In the genomic region with DNA sequence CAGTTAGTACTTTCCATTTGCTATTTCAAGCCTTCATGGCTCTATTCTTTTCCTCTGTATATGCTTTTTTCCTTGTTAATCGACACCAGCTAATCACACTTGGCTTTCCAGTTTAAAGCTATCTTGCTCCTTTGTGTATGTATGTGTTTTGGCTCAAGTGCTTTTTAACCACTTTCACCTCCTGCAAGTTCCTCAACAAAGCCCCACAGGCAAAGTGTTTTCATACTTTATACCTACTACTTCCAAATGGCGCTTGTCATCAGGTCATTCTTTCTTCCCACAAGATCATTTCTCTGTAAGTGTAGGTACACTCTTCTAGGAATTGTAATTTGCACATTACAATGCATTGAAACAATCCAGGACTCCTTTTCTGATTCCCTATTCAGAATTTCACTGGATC, we compare ENCODE assay signal across 29 cellular contexts.
"Had no signal": no experiment of that assay in that cellular context is flagged by ENCODE, and none has a peak within 500 bp of the region (broad histone marks: within the 10 kb centered on the region; RNA-seq: fewer than 3 reads in every experiment).

No MANE protein-coding gene starts in this region.

- H3K9ac ChIP-seq: neural progenitor cell had no signal

- H3K4me1 ChIP-seq: left lung, lower lobe of right lung, thyroid gland had no signal

- H3K36me3 ChIP-seq: left lung, lower lobe of right lung, neural progenitor cell, right atrium auricular region, stomach, thyroid gland had no signal

- H3K27ac ChIP-seq: left lung, lower lobe of right lung, neural progenitor cell, stomach, thyroid gland had no signal

- H3K27me3 ChIP-seq: left lung, neural progenitor cell, right atrium auricular region, stomach, thyroid gland had no signal

- ATAC-seq: left lung; lower lobe of right lung; natural killer cell; stimulated activated naive B cell treated with anti-CD40 and anti-IgM and Interleukin-4, amounts not matched to agents 10 μg/mL and 1 μg/mL and 100 μg/mL, for 72 hours; T-helper 17 cell had no signal

- H3K4me2 ChIP-seq: neural progenitor cell had no signal

- H3K9me3 ChIP-seq: left lung, lower lobe of right lung, right atrium auricular region, stomach, thyroid gland had no signal

- H3K4me3 ChIP-seq: left lung, lower lobe of right lung, neural progenitor cell, right atrium auricular region, stomach, thyroid gland had no signal

- FAIRE-seq: astrocyte, bronchial epithelial cell, colon, endometrium, frontal cortex, islet of Langerhans had no signal

- DNase-seq: activated CD4-positive, alpha-beta memory T cell treated with anti-CD3 and anti-CD28 coated beads for 36 hours; activated CD4-positive, alpha-beta T cell treated with anti-CD3 and anti-CD28 coated beads, Interleukin-2, amount 10 ng/mL, durations not matched to agents 24 days and 14 days; activated CD4-positive, CD25-positive, alpha-beta regulatory T cell treated with anti-CD3 and anti-CD28 coated beads, Interleukin-2, amount 50 U/mL, for 72 hours; activated CD8-positive, alpha-beta memory T cell treated with anti-CD3 and anti-CD28 coated beads, Interleukin-2, amount 50 U/mL, for 48 hours; activated gamma-delta T cell; activated naive CD4-positive, alpha-beta T cell treated with anti-CD3 and anti-CD28 coated beads, Interleukin-2, amount 50 U/mL, for 16 hours; activated T-cell treated with anti-CD3 and anti-CD28 coated beads, Interleukin-2, amount 50 U/mL, for 24 hours; amniotic stem cell; dermis blood vessel endothelial cell; effector CD4-positive, alpha-beta T cell; left lung; lower lobe of right lung; mesendoderm; natural killer cell; stimulated activated CD4-positive, alpha-beta T cell treated with anti-CD3 and anti-CD28 coated beads, Interleukin-15, amount 100 ng/mL, for 24 hours; stimulated activated CD4-positive, alpha-beta T cell treated with anti-CD3 and anti-CD28 coated beads, Interleukin-2, amount 100 ng/mL, for 24 hours; stimulated activated naive B cell treated with anti-CD40 and anti-IgM and Interleukin-4, amounts not matched to agents 10 μg/mL and 1 μg/mL and 100 μg/mL, for 72 hours; stomach; T-helper 17 cell; T1000; thyroid gland had no signal
